8 cellular contexts compared by ENCODE assay signal in the genomic region with DNA sequence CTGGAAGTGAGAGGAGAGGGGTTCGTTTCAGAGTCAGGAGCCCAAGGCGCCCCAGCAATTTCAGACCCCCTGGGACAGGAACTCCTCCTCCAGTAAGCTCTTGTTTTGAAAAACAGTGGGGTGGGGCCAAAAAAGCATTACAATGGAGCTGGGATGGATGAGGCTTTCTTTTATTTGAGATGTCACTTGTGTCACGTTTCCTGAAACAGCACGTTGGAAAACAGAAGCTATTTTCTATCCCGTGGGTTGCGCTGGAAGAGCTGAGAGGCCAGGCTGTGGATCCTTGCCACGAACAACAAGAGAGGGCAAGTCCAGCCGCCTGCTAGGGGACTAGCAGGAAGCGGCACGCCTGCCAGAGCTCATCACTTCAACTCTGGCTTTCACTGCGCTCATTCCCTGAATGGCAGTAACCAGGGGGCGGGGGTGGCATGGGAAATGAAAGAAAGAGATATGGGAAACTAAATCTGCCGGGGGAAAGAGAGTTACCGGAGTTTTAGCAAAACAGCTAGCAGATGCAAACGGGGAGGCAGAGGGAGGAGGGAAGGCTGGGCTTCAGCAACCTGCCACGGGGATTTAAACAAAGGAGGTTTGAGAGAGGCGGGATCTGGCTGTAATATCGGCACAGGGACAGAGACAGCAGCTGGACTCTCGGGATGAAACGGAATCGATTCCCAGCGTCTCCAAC. TPM values are rescaled to one million over a fixed set of nuclear protein-coding genes. Genes with fewer than 3 reads are reported as not detected.
DNase-seq lines count a peak whose midpoint lies in the region; ATAC-seq and TF ChIP-seq lines count a peak whose summit lies in the region.

No MANE protein-coding gene starts in this region.

- peak overlapping the region; percentile 83 for H3K4me2 ChIP-seq in fibroblast of lung (ENCODE audit: extremely low read depth, insufficient read depth, low read length)

- peak overlapping the region; percentile 69 for H2AFZ ChIP-seq in fibroblast of lung (ENCODE audit: low read length)

- no peaks in the 10 kb centered on the region for H3K36me3 ChIP-seq in fibroblast of lung (ENCODE audit: control insufficient read depth, insufficient read depth, low read length)

- H3K27ac ChIP-seq in fibroblast of lung (ENCODE audit: insufficient read depth, low read length), result no peak overlapping the region

- DNase-seq in HPDE6-E6E7 (ENCODE audit: extremely low spot score) (peak; percentile 49), SHP77 treated with DMSO at 0.1 percent for 48 hours (lab: John Stamatoyannopoulos, UW) (peak; percentile 75), fibroblast of lung (ENCODE audit: low read depth in 2 of 2) (peak; percentile 41 to 46), myocyte (ENCODE audit: low read depth) (peak; percentile 66), GOT3 (lab: John Stamatoyannopoulos, UW) (no peak)

- peak in 1 of 2 donors; percentile 2 for TF ChIP-seq CTCF in fibroblast of lung (conservative IDR thresholded peaks at IDR 0.05 in 1 of 2, IDR thresholded peaks at IDR 0.05 in 1 of 2; ENCODE audit: low read depth in 1 of 2, low read length in 2 of 2)

- peaks cover 2% of the 10 kb centered on the region for H4K20me1 ChIP-seq in fibroblast of lung (ENCODE audit: control insufficient read depth, extremely low read depth, insufficient read depth, low read length)

- H3K4me1 ChIP-seq in fibroblast of lung (ENCODE audit: control insufficient read depth, extremely low read depth, insufficient read depth, low read length), result peaks cover 2% of the 10 kb centered on the region

- H3K9ac ChIP-seq in fibroblast of lung (ENCODE audit: insufficient read depth, low read length), result no peak overlapping the region

- no peaks in the 10 kb centered on the region for H3K79me2 ChIP-seq in fibroblast of lung (ENCODE audit: control insufficient read depth, insufficient read depth, low read length)

- H3K27me3 ChIP-seq in fibroblast of lung (ENCODE audit: control insufficient read depth, insufficient read depth, low read length), result no peaks in the 10 kb centered on the region

- H3K4me3 ChIP-seq in fibroblast of lung (replicated peaks in 1 of 4; ENCODE audit: control extremely low read depth in 1 of 4, insufficient read depth in 1 of 4, low read depth in 3 of 4, low read length in 4 of 4), result peak overlapping the region; percentile 32 to 60 (median 44)

- no peaks in the 10 kb centered on the region for H3K9me3 ChIP-seq in fibroblast of lung (ENCODE audit: control insufficient read depth, insufficient read depth, low read depth, low read length)

- ATAC-seq in GM18867 (IDR thresholded peaks at IDR 0.05; ENCODE audit: unreplicated experiment), result no peak
- ATAC-seq in HG03439 (IDR thresholded peaks at IDR 0.05; ENCODE audit: unreplicated experiment), result no peak
- ATAC-seq in HG03135 (IDR thresholded peaks at IDR 0.05; ENCODE audit: unreplicated experiment), result no peak

RNA-seq across cellular contexts. Expression of a gene that starts 34.6 kb away (rescaled TPM):
- total RNA-seq in fibroblast of lung (0.77 and 2.1 TPM in 2 replicates), myocyte (0.36 and 0.43 TPM in 2 replicates)
- polyA plus RNA-seq in fibroblast of lung, result 1.3 and 1.4 TPM in 2 replicates
- polyA plus RNA-seq in fibroblast of lung (2012), result 0.91 and 1.0 TPM in 2 replicates
- 0.30 and 0.47 TPM in 2 replicates for polyA minus RNA-seq in fibroblast of lung (ENCODE audit: low replicate concordance)
- polyA plus RNA-seq in myocyte (2012), result 0.34 TPM
